8 cellular contexts compared by ENCODE assay signal in genomic region chr11:33735426-33736147, GRCh38. TPM values are rescaled to one million over a fixed set of nuclear protein-coding genes. Genes with fewer than 3 reads are reported as not detected.
DNase-seq lines count a peak whose midpoint lies in the region; ATAC-seq and TF ChIP-seq lines count a peak whose summit lies in the region.

No MANE protein-coding gene starts in this region.

- ATAC-seq in GM21447 (IDR thresholded peaks at IDR 0.05; ENCODE audit: unreplicated experiment) (peak; percentile 55), T-helper 17 cell (peak; percentile 65)
- ATAC-seq in stimulated activated naive B cell treated with anti-CD40 and anti-IgM and Interleukin-4, amounts not matched to agents 10 μg/mL and 1 μg/mL and 100 μg/mL, for 72 hours (replicated peaks), result peak; percentile 74 to 79

- peaks cover 40% of the 10 kb centered on the region for H3K4me1 Mint-ChIP-seq in T-helper 17 cell
- peaks cover 29 to 43% of the 10 kb centered on the region in 2 donors for H3K4me1 Mint-ChIP-seq in stimulated activated naive B cell treated with anti-CD40 and anti-IgM and Interleukin-4, amounts not matched to agents 10 μg/mL and 1 μg/mL and 100 μg/mL, for 72 hours

- H3K9me3 ChIP-seq in HUES6 (ENCODE audit: control insufficient read depth, insufficient read depth, low read depth, low read length), result no peaks in the 10 kb centered on the region
- no peaks in the 10 kb centered on the region for H3K9me3 ChIP-seq in T-helper 17 cell (ENCODE audit: control insufficient read depth, low read length, poor library complexity, severe bottlenecking)
- no peaks in the 10 kb centered on the region for H3K9me3 ChIP-seq in liver (ENCODE audit: control insufficient read depth in 4 of 4, low read length in 3 of 4)

- peak overlapping the region; percentile 89 for H3K4me3 ChIP-seq in HUES6 (ENCODE audit: low read depth, low read length)
- H3K4me3 ChIP-seq in liver (ENCODE audit: low read depth in 1 of 3, low read length in 3 of 3), result peak overlapping the region; percentile 57 to 95 (median 77)

- 2% methylated on average over 50 of the region's 50 CpGs for WGBS in liver

- TF ChIP-seq RAD21 in liver (IDR thresholded peaks at IDR 0.05), result peak in 1 of 2 donors; percentile 2

- peak; percentile 50 for DNase-seq in EL
- peak; percentile 18 to 26 (median 25) for DNase-seq in T-helper 17 cell
- DNase-seq in cerebellar cortex (ENCODE audit: low spot score), result peak; percentile 40
- DNase-seq in stimulated activated naive B cell treated with anti-CD40 and anti-IgM and Interleukin-4, amounts not matched to agents 10 μg/mL and 1 μg/mL and 100 μg/mL, for 72 hours, result peak; percentile 69
- DNase-seq in AML-193 (lab: John Stamatoyannopoulos, UW), result no peak

- H3K27ac ChIP-seq in HUES6 (ENCODE audit: low read depth, low read length) (peak overlapping the region; percentile 51; the same call in 1 of the 2 replicates), liver (ENCODE audit: low read depth in 1 of 2, low read length in 2 of 2) (peak overlapping the region; percentile 94)

- peaks cover 3% of the 10 kb centered on the region; the same call in 1 of the 2 replicates for H3K36me3 ChIP-seq in HUES6 (ENCODE audit: control insufficient read depth, insufficient read depth, low read length)
- H3K36me3 ChIP-seq in liver (ENCODE audit: control insufficient read depth in 4 of 4, insufficient read depth in 3 of 4, low read depth in 1 of 4, low read length in 3 of 4), result no peaks in the 10 kb centered on the region

- no peak for TF ChIP-seq CTCF in liver (IDR thresholded peaks at IDR 0.05; ENCODE audit: low read depth, low read length, missing input control)

- peak overlapping the region; percentile 91 for H3K4me3 Mint-ChIP-seq in T-helper 17 cell
- H3K4me3 Mint-ChIP-seq in stimulated activated naive B cell treated with anti-CD40 and anti-IgM and Interleukin-4, amounts not matched to agents 10 μg/mL and 1 μg/mL and 100 μg/mL, for 72 hours, result peak overlapping the region; percentile 87 to 90

- no peaks in the 10 kb centered on the region for H3K27me3 Mint-ChIP-seq in T-helper 17 cell
- H3K27me3 Mint-ChIP-seq in stimulated activated naive B cell treated with anti-CD40 and anti-IgM and Interleukin-4, amounts not matched to agents 10 μg/mL and 1 μg/mL and 100 μg/mL, for 72 hours, result no peaks in the 10 kb centered on the region

- peak overlapping the region; percentile 92 for H3K27ac Mint-ChIP-seq in T-helper 17 cell
- peak overlapping the region; percentile 92 for H3K27ac Mint-ChIP-seq in stimulated activated naive B cell treated with anti-CD40 and anti-IgM and Interleukin-4, amounts not matched to agents 10 μg/mL and 1 μg/mL and 100 μg/mL, for 72 hours

- H3K27me3 ChIP-seq in HUES6 (ENCODE audit: control insufficient read depth, insufficient read depth, low read length), result peaks cover 15% of the 10 kb centered on the region
- no peaks in the 10 kb centered on the region for H3K27me3 ChIP-seq in liver (ENCODE audit: control insufficient read depth in 4 of 4, insufficient read depth in 4 of 4, low read length in 3 of 4)

- H3K9me3 Mint-ChIP-seq in stimulated activated naive B cell treated with anti-CD40 and anti-IgM and Interleukin-4, amounts not matched to agents 10 μg/mL and 1 μg/mL and 100 μg/mL, for 72 hours, result no peaks in the 10 kb centered on the region

- H3K4me1 ChIP-seq in HUES6 (ENCODE audit: control insufficient read depth, insufficient read depth, low read length) (peaks cover 17% of the 10 kb centered on the region), liver (ENCODE audit: control insufficient read depth in 4 of 4, insufficient read depth in 4 of 4, low read length in 3 of 4) (peaks cover 0 to 28% (median 10%) of the 10 kb centered on the region in 4 donors)

- H3K36me3 Mint-ChIP-seq in T-helper 17 cell (ENCODE audit: low read depth), result no peaks in the 10 kb centered on the region
- H3K36me3 Mint-ChIP-seq in stimulated activated naive B cell treated with anti-CD40 and anti-IgM and Interleukin-4, amounts not matched to agents 10 μg/mL and 1 μg/mL and 100 μg/mL, for 72 hours, result peaks cover 9 to 13% of the 10 kb centered on the region in 2 donors

- peak overlapping the region; percentile 68 for H3K9ac ChIP-seq in HUES6 (ENCODE audit: low read length)
- H3K9ac ChIP-seq in liver (ENCODE audit: low read depth in 1 of 2, low read length in 2 of 2), result peak overlapping the region; percentile 4 to 60

TF ChIP-seq in liver, 16 proteins besides CTCF, POLR2A, EP300 and RAD21:
- no peak for TF ChIP-seq FOXA2 (IDR thresholded peaks at IDR 0.05)
- TF ChIP-seq YY1 (IDR thresholded peaks at IDR 0.05), result peak; percentile 71

RNA-seq across cellular contexts. Expression of gene CD59, which starts 0.6 kb away (rescaled TPM):
- total RNA-seq in T-helper 17 cell (10 to 100 TPM; 48.7 to 53.6 TPM), liver (10 to 100 TPM; 74.2 to 90.8 TPM)
- polyA plus RNA-seq in liver, result 100 to 1,000 TPM; 169 to 181 TPM

RNA-seq across cellular contexts. Expression of gene C11orf91, which starts 35.0 kb away (rescaled TPM):
- total RNA-seq in T-helper 17 cell, result not detected
- total RNA-seq in liver, result not detected
- not detected for polyA plus RNA-seq in liver

RNA-seq across cellular contexts. Expression of gene FBXO3, which starts 38.7 kb away (rescaled TPM):
- total RNA-seq in T-helper 17 cell (10 to 100 TPM; 43.9 to 57.3 TPM), liver (10 to 100 TPM; 20.7 to 36.4 TPM)
- 10 to 100 TPM; 12.2 to 17.0 TPM for polyA plus RNA-seq in liver

Comparison
In these comparisons a context has a peak if more than half of its experiments do, and no peak if none do; other contexts are left out.
1. DNase-seq: peak in EL (single experiment), T-helper 17 cell (3 of 3), cerebellar cortex (single experiment) and stimulated activated naive B cell treated with anti-CD40 and anti-IgM and Interleukin-4, amounts not matched to agents 10 μg/mL and 1 μg/mL and 100 μg/mL, for 72 hours (single experiment); none in AML-193 (0 of 2).
2. Peak in every context shown above with its lines, with median percentiles within 50 percentile points of each other: ATAC-seq.